Comparison of ENCODE assay signal across 20 cellular contexts in genomic region chr11:71530602-71531001, GRCh38. TPM values are rescaled to one million over a fixed set of nuclear protein-coding genes. Genes with fewer than 3 reads are reported as not detected.
"Had no signal": no experiment of that assay in that cellular context is flagged by ENCODE, and none has a peak within 500 bp of the region (broad histone marks: within the 10 kb centered on the region; RNA-seq: fewer than 3 reads in every experiment).

No MANE protein-coding gene starts in this region.

- H3K4me1 ChIP-seq: gastroesophageal sphincter, tibial artery had no signal

- DNase-seq: activated CD4-positive, alpha-beta T cell treated with anti-CD3 and anti-CD28 coated beads for 4 hours; activated effector memory CD4-positive, alpha-beta T cell treated with anti-CD3 and anti-CD28 coated beads, Interleukin-2, amount 50 U/mL, for 16 hours; activated T-cell treated with anti-CD3 and anti-CD28 coated beads, Interleukin-2, amount 50 U/mL, for 1 hour; amniotic stem cell; body of pancreas; central memory CD4-positive, alpha-beta T cell; cortex of kidney; effector memory CD4-positive, alpha-beta T cell; kidney glomerular epithelial cell; mammary epithelial cell; ovary; stimulated activated CD4-positive, alpha-beta T cell treated with anti-CD3 and anti-CD28 coated beads, Interleukin-4, amount 100 ng/mL, for 4 hours had no signal

- H3K9me3 ChIP-seq: body of pancreas, ovary had no signal

- H3K4me3 ChIP-seq: body of pancreas, gastroesophageal sphincter, ovary, tibial artery had no signal

- H3K27ac ChIP-seq: body of pancreas, gastroesophageal sphincter, ovary, tibial artery had no signal

- H3K36me3 ChIP-seq: gastroesophageal sphincter, ovary, tibial artery had no signal

- H3K36me3 Mint-ChIP-seq: activated naive CD4-positive, alpha-beta T cell treated with anti-CD3 and anti-CD28 coated beads, Interleukin-2, amount 50 U/mL, for 72 hours had no signal

- H3K9me3 Mint-ChIP-seq: activated naive CD4-positive, alpha-beta T cell treated with anti-CD3 and anti-CD28 coated beads, Interleukin-2, amount 50 U/mL, for 72 hours had no signal

- H3K27me3 ChIP-seq: body of pancreas, ovary, tibial artery had no signal

- ATAC-seq: activated naive CD4-positive, alpha-beta T cell treated with anti-CD3 and anti-CD28 coated beads, Interleukin-2, amount 50 U/mL, for 72 hours; body of pancreas; gastroesophageal sphincter had no signal

- H3K27ac Mint-ChIP-seq: activated naive CD4-positive, alpha-beta T cell treated with anti-CD3 and anti-CD28 coated beads, Interleukin-2, amount 50 U/mL, for 72 hours had no signal

RNA-seq across cellular contexts. Expression of gene KRTAP5-7, which starts 3.5 kb away (rescaled TPM):
- total RNA-seq: activated CD8-positive, alpha-beta memory T cell treated with anti-CD3 and anti-CD28 coated beads for 36 hours; activated naive CD4-positive, alpha-beta T cell treated with anti-CD3 and anti-CD28 coated beads, Interleukin-2, amount 50 U/mL, for 72 hours; body of pancreas; epithelial cell of proximal tubule; gastroesophageal sphincter; mammary epithelial cell; skeletal muscle tissue had no signal
- polyA plus RNA-seq: mammary epithelial cell, ovary had no signal

RNA-seq across cellular contexts. Expression of gene KRTAP5-8, which starts 7.2 kb away (rescaled TPM):
- total RNA-seq: activated CD8-positive, alpha-beta memory T cell treated with anti-CD3 and anti-CD28 coated beads for 36 hours; activated naive CD4-positive, alpha-beta T cell treated with anti-CD3 and anti-CD28 coated beads, Interleukin-2, amount 50 U/mL, for 72 hours; body of pancreas; epithelial cell of proximal tubule; mammary epithelial cell; ovary; skeletal muscle tissue had no signal
- polyA plus RNA-seq: mammary epithelial cell, neural cell, ovary had no signal

RNA-seq across cellular contexts. Expression of gene KRTAP5-9, which starts 17.6 kb away (rescaled TPM):
- total RNA-seq: activated CD8-positive, alpha-beta memory T cell treated with anti-CD3 and anti-CD28 coated beads for 36 hours; activated naive CD4-positive, alpha-beta T cell treated with anti-CD3 and anti-CD28 coated beads, Interleukin-2, amount 50 U/mL, for 72 hours; epithelial cell of proximal tubule; gastroesophageal sphincter; mammary epithelial cell; skeletal muscle tissue; T-helper 1 cell treated with Interleukin-12 subunit alpha and Interleukin-12 subunit beta and Interleukin-4 antibody, amounts not matched to agents 30 ng/mL and 1 ng/mL, for 36 hours had no signal
- polyA plus RNA-seq: neural cell had no signal

RNA-seq across cellular contexts. Expression of gene KRTAP5-10, which starts 34.8 kb away (rescaled TPM):
- total RNA-seq: activated CD8-positive, alpha-beta memory T cell treated with anti-CD3 and anti-CD28 coated beads for 36 hours; activated naive CD4-positive, alpha-beta T cell treated with anti-CD3 and anti-CD28 coated beads, Interleukin-2, amount 50 U/mL, for 72 hours; body of pancreas; epithelial cell of proximal tubule; gastroesophageal sphincter; mammary epithelial cell; skeletal muscle tissue; T-helper 1 cell treated with Interleukin-12 subunit alpha and Interleukin-12 subunit beta and Interleukin-4 antibody, amounts not matched to agents 30 ng/mL and 1 ng/mL, for 36 hours had no signal
- polyA plus RNA-seq: mammary epithelial cell, neural cell, ovary had no signal

RNA-seq across cellular contexts. Expression of gene KRTAP5-11, which starts 52.1 kb away (rescaled TPM):
- total RNA-seq: activated CD8-positive, alpha-beta memory T cell treated with anti-CD3 and anti-CD28 coated beads for 36 hours; activated naive CD4-positive, alpha-beta T cell treated with anti-CD3 and anti-CD28 coated beads, Interleukin-2, amount 50 U/mL, for 72 hours; body of pancreas; epithelial cell of proximal tubule; gastroesophageal sphincter; mammary epithelial cell; ovary; skeletal muscle tissue; T-helper 1 cell treated with Interleukin-12 subunit alpha and Interleukin-12 subunit beta and Interleukin-4 antibody, amounts not matched to agents 30 ng/mL and 1 ng/mL, for 36 hours had no signal
- polyA plus RNA-seq: mammary epithelial cell, neural cell, ovary had no signal
